ENCODE assay signal across 14 cellular contexts in the genomic region with DNA sequence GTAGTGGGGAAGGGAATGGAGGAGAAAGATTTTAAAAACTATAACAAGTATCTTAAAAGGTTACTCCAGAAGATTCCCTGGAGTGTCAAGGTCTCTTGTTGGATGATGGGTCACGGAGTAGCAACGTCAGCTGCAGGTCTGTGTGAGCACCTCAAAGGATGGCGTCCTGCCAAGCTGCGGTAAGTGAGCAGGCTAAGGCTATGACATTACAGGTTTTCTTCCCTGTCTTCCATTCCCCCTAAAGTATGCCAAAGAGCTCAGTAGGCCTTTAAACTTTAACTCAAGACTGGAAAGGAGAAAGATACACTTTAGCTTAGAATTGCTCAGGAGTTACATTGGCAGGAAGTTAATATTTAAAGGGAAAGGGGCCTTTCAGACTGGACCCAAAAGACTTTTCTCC. TPM values are rescaled to one million over a fixed set of nuclear protein-coding genes. Genes with fewer than 3 reads are reported as not detected.
"Had no signal": no experiment of that assay in that cellular context is flagged by ENCODE, and none has a peak within 500 bp of the region (broad histone marks: within the 10 kb centered on the region; RNA-seq: fewer than 3 reads in every experiment).

No MANE protein-coding gene starts in this region.

- H3K4me3 ChIP-seq: esophagus muscularis mucosa, hepatocyte, tibial artery had no signal

- DNase-seq: activated CD4-positive, alpha-beta T cell treated with anti-CD3 and anti-CD28 coated beads, Interleukin-2, amount 50 U/mL, for 1 hour; activated CD8-positive, alpha-beta memory T cell treated with anti-CD3 and anti-CD28 coated beads for 24 hours; activated naive CD4-positive, alpha-beta T cell treated with anti-CD3 and anti-CD28 coated beads for 36 hours; activated naive CD8-positive, alpha-beta T cell treated with anti-CD3 and anti-CD28 coated beads, Interleukin-2, amount 50 U/mL, for 24 hours; aorta; dermis blood vessel endothelial cell; islet precursor cell; left ventricle myocardium superior; stimulated activated CD4-positive, alpha-beta T cell treated with anti-CD3 and anti-CD28 coated beads, Interleukin-2, amount 100 ng/mL, for 48 hours; T1000; tibial artery had no signal

RNA-seq across cellular contexts. Expression of a gene that starts 17.5 kb away (rescaled TPM):
- total RNA-seq: natural killer cell treated with Interleukin-12 subunit alpha and Interleukin-12 subunit beta and Interleukin-15 and Interleukin-18, amount 100 ng/mL, for 72 hours had no signal
